ENCODE assay signal across 21 cellular contexts in genomic region chr2:66021296-66021695, GRCh38.
DNase-seq lines count a peak whose midpoint lies in the region; FAIRE-seq and TF ChIP-seq lines count a peak whose summit lies in the region.
"Had no signal": no experiment of that assay in that cellular context is flagged by ENCODE, and none has a peak within 500 bp of the region (broad histone marks: within the 10 kb centered on the region; RNA-seq: fewer than 3 reads in every experiment).

No MANE protein-coding gene starts in this region.

- no peaks in the 10 kb centered on the region for H3K9me3 ChIP-seq in mammary epithelial cell (replicated peaks; ENCODE audit: insufficient read depth, low read length)
- H3K9me3 ChIP-seq: BLaER1 had no signal

- no peak for FAIRE-seq in bronchial epithelial cell (lab: Jason Lieb, UNC)
- FAIRE-seq: GM12892, GM18507, H1, K562, RCC 7860 had no signal

- H3K4me1 Mint-ChIP-seq in MCF 10A (ENCODE audit: insufficient read depth, unreplicated experiment): peaks cover 35% of the 10 kb centered on the region
- H3K4me1 Mint-ChIP-seq: CD4-positive, alpha-beta memory T cell; T-cell had no signal

- WGBS in mammary epithelial cell (ENCODE audit: low coverage, missing lambda C conversion rate): 0% methylated on average over 1 of the region's 1 CpG

- H4K20me1 ChIP-seq in mammary epithelial cell (ENCODE audit: insufficient read depth, low read length): no peaks in the 10 kb centered on the region
- H4K20me1 ChIP-seq: BLaER1 had no signal

- CTCF ChIA-PET in MCF 10A (lab: Yijun Ruan, JAX) (interaction anchor here (0.9 to 1.3 kb wide), 2 partner anchors 24 to 307 kb away, joined by 3 read pairs; no protein-coding TSS in a partner anchor), mammary epithelial cell (lab: Charles Lee; ENCODE audit: low non-redundant PET) (no interaction called here)

- BruUV-seq in MCF 10A (replicated peaks; lab: Mats Ljungman, UMichigan) (no TSS peak), mammary epithelial cell (replicated peaks; lab: Mats Ljungman, UMichigan) (no TSS peak)

- H3K36me3 ChIP-seq in mammary epithelial cell (ENCODE audit: insufficient read depth, low read length) (no peaks in the 10 kb centered on the region), bronchial epithelial cell (ENCODE audit: control insufficient read depth, insufficient read depth, low read length) (no peaks in the 10 kb centered on the region)
- H3K36me3 ChIP-seq: BLaER1 had no signal

- H3K27me3 ChIP-seq in mammary epithelial cell (ENCODE audit: insufficient read depth, low read length) (no peaks in the 10 kb centered on the region), bronchial epithelial cell (ENCODE audit: control insufficient read depth, insufficient read depth, low read length) (peaks cover 2% of the 10 kb centered on the region)
- H3K27me3 ChIP-seq: BLaER1 had no signal

- POLR2A ChIA-PET in MCF 10A (lab: Yijun Ruan, JAX): interaction anchor here (1.2 to 1.5 kb wide), 4 partner anchors 13 to 83 kb away, joined by 3 to 6 read pairs (median 4); no protein-coding TSS in a partner anchor

- no peaks in the 10 kb centered on the region for H3K36me3 Mint-ChIP-seq in MCF 10A (ENCODE audit: insufficient read depth, unreplicated experiment)
- H3K36me3 Mint-ChIP-seq: CD4-positive, alpha-beta memory T cell; T-cell had no signal

- peak overlapping the region; percentile 25 for H3K27ac Mint-ChIP-seq in MCF 10A (ENCODE audit: low read depth, unreplicated experiment)
- H3K27ac Mint-ChIP-seq: CD4-positive, alpha-beta memory T cell; T-cell had no signal

- no peak overlapping the region for H3K4me3 ChIP-seq in mammary epithelial cell (replicated peaks in 1 of 3; ENCODE audit: insufficient read depth in 1 of 3, low read depth in 2 of 3, low read length in 3 of 3)
- H3K4me3 ChIP-seq in bronchial epithelial cell (ENCODE audit: low read depth, low read length): no peak overlapping the region
- H3K4me3 ChIP-seq: BLaER1, K562, SK-N-MC had no signal

- no peak overlapping the region for H3K4me3 Mint-ChIP-seq in MCF 10A (ENCODE audit: unreplicated experiment)
- H3K4me3 Mint-ChIP-seq: CD4-positive, alpha-beta memory T cell; T-cell had no signal

- H3K9me3 Mint-ChIP-seq in MCF 10A (ENCODE audit: unreplicated experiment): no peaks in the 10 kb centered on the region

- DNase-seq in MCF 10A (ENCODE audit: unreplicated experiment) (peak; percentile 43), mammary epithelial cell (no peak), NCI-H146 treated with DMSO at 0.1 percent for 48 hours (lab: John Stamatoyannopoulos, UW; ENCODE audit: unreplicated experiment) (peak; percentile 74), bronchial epithelial cell (ENCODE audit: low read depth) (peak; percentile 52), DMS79 treated with DMSO at 0.1 percent for 48 hours (lab: John Stamatoyannopoulos, UW) (no peak), cortex of kidney (lab: John Stamatoyannopoulos, UW) (no peak), cerebellum (ENCODE audit: low spot score) (no peak), foreskin melanocyte (no peak)
- DNase-seq: CD4-positive, alpha-beta memory T cell; NCI-H2029; NCI-H226; NCI-H526; Right ventricle myocardium superior; T-cell had no signal

- H3K27me3 Mint-ChIP-seq in MCF 10A (ENCODE audit: insufficient read depth, unreplicated experiment): no peaks in the 10 kb centered on the region
- H3K27me3 Mint-ChIP-seq: CD4-positive, alpha-beta memory T cell had no signal

- TF ChIP-seq CTCF in MCF 10A (IDR thresholded peaks at IDR 0.05; ENCODE audit: unreplicated experiment): no peak
- TF ChIP-seq CTCF in mammary epithelial cell (conservative IDR thresholded peaks at IDR 0.05 in 1 of 2, IDR thresholded peaks at IDR 0.05 in 1 of 2; ENCODE audit: extremely low read depth in 1 of 2, insufficient read depth in 1 of 2, low read depth in 1 of 2, low read length in 2 of 2): no peak
- TF ChIP-seq CTCF in bronchial epithelial cell (IDR thresholded peaks at IDR 0.05; ENCODE audit: insufficient read depth, low read length, severe bottlenecking): no peak

- in situ Hi-C loops in mammary epithelial cell (cut with MboI; ENCODE audit: low sequenced_read_pairs in 2 of 2): no loop called here

- dilution Hi-C loops in mammary epithelial cell (cut with HindIII; ENCODE audit: low sequenced_read_pairs): no loop called here

- H3K9ac ChIP-seq in mammary epithelial cell (ENCODE audit: insufficient read depth, low read length): no peak overlapping the region
- H3K9ac ChIP-seq: BLaER1 had no signal

- intact Hi-C loops in MCF 10A (cut with micrococcal nuclease) (no loop called here), mammary epithelial cell (cut with micrococcal nuclease) (no loop called here)

- H3K27ac ChIP-seq in mammary epithelial cell (ENCODE audit: insufficient read depth, low read depth, low read length): no peak overlapping the region
- H3K27ac ChIP-seq: BLaER1, SK-N-MC had no signal

- no peak overlapping the region for H2AFZ ChIP-seq in mammary epithelial cell (ENCODE audit: low read depth, low read length)

- no peaks in the 10 kb centered on the region for H3K4me1 ChIP-seq in mammary epithelial cell (ENCODE audit: insufficient read depth, low read length)
- H3K4me1 ChIP-seq: BLaER1 had no signal

- no peak overlapping the region for H3K4me2 ChIP-seq in mammary epithelial cell (ENCODE audit: insufficient read depth, low read depth, low read length)
- H3K4me2 ChIP-seq: BLaER1 had no signal

- H3K79me2 ChIP-seq in mammary epithelial cell (ENCODE audit: insufficient read depth, low read length): no peaks in the 10 kb centered on the region

Comparison
In these comparisons a context has a peak if more than half of its experiments do, and no peak if none do; other contexts are left out.
1. DNase-seq: peak in MCF 10A (single experiment), NCI-H146 treated with DMSO at 0.1 percent for 48 hours (single experiment) and bronchial epithelial cell (single experiment); none in mammary epithelial cell (single experiment), DMS79 treated with DMSO at 0.1 percent for 48 hours (single experiment), cortex of kidney (single experiment), cerebellum (single experiment) and foreskin melanocyte (single experiment).